20 cellular contexts compared by ENCODE assay signal in genomic region chr6:91221072-91221471, GRCh38.
"Had no signal": no experiment of that assay in that cellular context is flagged by ENCODE, and none has a peak within 500 bp of the region (broad histone marks: within the 10 kb centered on the region; RNA-seq: fewer than 3 reads in every experiment).

No MANE protein-coding gene starts in this region.

- ATAC-seq: activated CD8-positive, alpha-beta T cell treated with anti-CD3 and anti-CD28 coated beads for 36 hours; body of pancreas; left cardiac atrium; lower lobe of right lung; pancreas; psoas muscle had no signal

- H3K4me3 ChIP-seq: body of pancreas, heart right ventricle, lower lobe of right lung, pancreas, psoas muscle, right atrium auricular region, tibial artery had no signal

- H3K27me3 ChIP-seq: body of pancreas, heart right ventricle, neutrophil, pancreas, right atrium auricular region, tibial artery had no signal

- DNase-seq: activated CD4-positive, alpha-beta T cell treated with anti-CD3 and anti-CD28 coated beads, Interleukin-2, amount 10 ng/mL, durations not matched to agents 7 days and 5 days; activated CD4-positive, CD25-positive, alpha-beta regulatory T cell treated with anti-CD3 and anti-CD28 coated beads, Interleukin-2, amount 50 U/mL, for 72 hours; activated CD8-positive, alpha-beta T cell treated with anti-CD3 and anti-CD28 coated beads for 36 hours; activated gamma-delta T cell treated with Interleukin-2 at 50 U/mL for 16 hours; anterior cingulate cortex; body of pancreas; heart right ventricle; islet precursor cell; left cardiac atrium; lower lobe of right lung; naive B cell; pancreas; psoas muscle; stimulated activated CD4-positive, alpha-beta T cell treated with anti-CD3 and anti-CD28 coated beads, Interleukin-12 subunit alpha, Interleukin-12 subunit beta, amount 100 ng/mL, for 4 hours; substantia nigra; tibial artery; WERI-Rb-1 had no signal

- H3K36me3 ChIP-seq: heart right ventricle, lower lobe of right lung, neutrophil, pancreas, right atrium auricular region, tibial artery, WERI-Rb-1 had no signal

- H3K27ac ChIP-seq: body of pancreas, epithelial cell of prostate, heart right ventricle, lower lobe of right lung, neutrophil, pancreas, psoas muscle, right atrium auricular region, tibial artery, WERI-Rb-1 had no signal

- H3K9me3 ChIP-seq: body of pancreas, lower lobe of right lung, neutrophil, pancreas, psoas muscle, right atrium auricular region, tibial artery had no signal
